9 cellular contexts compared by ENCODE assay signal in the genomic region with DNA sequence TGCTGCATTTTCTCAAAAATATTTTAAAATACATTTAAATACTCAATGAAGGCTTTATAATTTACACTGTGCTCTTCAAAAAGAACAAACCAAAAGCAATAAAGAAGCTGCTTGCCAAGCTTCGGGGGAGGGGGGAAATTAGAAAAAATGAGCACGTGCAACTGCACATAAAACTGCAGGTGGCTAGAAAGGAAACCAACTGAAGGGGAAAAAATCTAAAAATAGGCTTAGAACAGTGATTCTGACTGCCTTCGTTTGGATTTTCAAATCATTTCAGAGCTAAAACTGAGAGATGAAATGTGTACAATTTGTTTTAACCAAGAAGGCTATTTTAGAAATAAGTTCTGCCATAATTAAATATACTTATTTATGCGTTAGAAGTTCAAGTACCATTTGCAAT.
DNase-seq lines count a peak whose midpoint lies in the region; ATAC-seq, FAIRE-seq and TF ChIP-seq lines count a peak whose summit lies in the region.
"Had no signal": no experiment of that assay in that cellular context is flagged by ENCODE, and none has a peak within 500 bp of the region (broad histone marks: within the 10 kb centered on the region; RNA-seq: fewer than 3 reads in every experiment).

No MANE protein-coding gene starts in this region.

- no peak overlapping the region for H3K4me3 ChIP-seq in upper lobe of left lung

- DNase-seq in GM12891 (ENCODE audit: insufficient read length, low spot score) (no peak), upper lobe of left lung (no peak), left lobe of liver (ENCODE audit: low spot score) (no peak), NCI-H226 (no peak)
- no peak for DNase-seq in effector memory CD8-positive, alpha-beta T cell
- DNase-seq: amniotic stem cell, NCI-H187 treated with DMSO at 0.1 percent for 48 hours had no signal

- no peaks in the 10 kb centered on the region for H3K27me3 ChIP-seq in upper lobe of left lung

- H3K9me3 ChIP-seq in upper lobe of left lung: no peaks in the 10 kb centered on the region

- whole genome bisulfite sequencing in upper lobe of left lung, 2 donors: 43 to 48% methylated on average over 4 of the region's 4 CpGs

- H3K36me3 ChIP-seq in upper lobe of left lung: no peaks in the 10 kb centered on the region

- no peak for TF ChIP-seq EP300 in upper lobe of left lung (IDR thresholded peaks at IDR 0.05)

- peaks cover 47 to 77% of the 10 kb centered on the region in 2 donors for H3K4me1 Mint-ChIP-seq in effector memory CD8-positive, alpha-beta T cell (ENCODE audit: low read depth in 2 of 2)

- H3K27me3 Mint-ChIP-seq in effector memory CD8-positive, alpha-beta T cell: no peaks in the 10 kb centered on the region

- no peak overlapping the region for H3K27ac Mint-ChIP-seq in effector memory CD8-positive, alpha-beta T cell

- FAIRE-seq in GM12891 (lab: Jason Lieb, UNC): peak; percentile 61

- no peak for TF ChIP-seq CTCF in upper lobe of left lung (IDR thresholded peaks at IDR 0.05)

- no peak overlapping the region for H3K27ac ChIP-seq in upper lobe of left lung

- H3K4me3 Mint-ChIP-seq in effector memory CD8-positive, alpha-beta T cell: peak overlapping the region in 1 of 2 donors; percentile 9

- ATAC-seq in GM19372 (IDR thresholded peaks at IDR 0.05; ENCODE audit: low read depth, unreplicated experiment) (peak; percentile 63), HG03565 (IDR thresholded peaks at IDR 0.05; ENCODE audit: unreplicated experiment) (peak; percentile 62), upper lobe of left lung (ENCODE audit: low FRiP score in 2 of 2) (no peak), left lobe of liver (no peak)
- ATAC-seq in effector memory CD8-positive, alpha-beta T cell (replicated peaks): peak; percentile 36

- H3K36me3 Mint-ChIP-seq in effector memory CD8-positive, alpha-beta T cell (ENCODE audit: insufficient read depth): peaks cover 23% of the 10 kb centered on the region

- H3K9me3 Mint-ChIP-seq in effector memory CD8-positive, alpha-beta T cell: no peaks in the 10 kb centered on the region

- TF ChIP-seq POLR2A in GM12891 (IDR thresholded peaks at IDR 0.05; ENCODE audit: low read depth, low read length) (no peak), upper lobe of left lung (IDR thresholded peaks at IDR 0.05) (no peak)

- H3K4me1 ChIP-seq in upper lobe of left lung: peaks cover 14 to 24% (median 21%) of the 10 kb centered on the region in 4 donors

TF ChIP-seq in GM12891, 5 proteins besides CTCF, POLR2A, EP300 and RAD21:
- TF ChIP-seq POLR2AphosphoS5 (IDR thresholded peaks at IDR 0.05; ENCODE audit: low read depth, low read length) (no peak), POU2F2 (IDR thresholded peaks at IDR 0.05; ENCODE audit: low read depth, low read length) (no peak), SPI1 (IDR thresholded peaks at IDR 0.05; ENCODE audit: low read depth, low read length) (no peak), TAF1 (IDR thresholded peaks at IDR 0.05; ENCODE audit: low read depth, low read length) (no peak), PAX5 (IDR thresholded peaks at IDR 0.05; ENCODE audit: insufficient read depth, low read length, severe bottlenecking) (no peak)
TF ChIP-seq in GM12891: peak in this region for 0.

Comparison
In these comparisons a context has a peak if more than half of its experiments do, and no peak if none do; other contexts are left out.
1. ATAC-seq: peak in GM19372 (single experiment), HG03565 (single experiment) and effector memory CD8-positive, alpha-beta T cell (single experiment); none in upper lobe of left lung (0 of 2) and left lobe of liver (single experiment).